In the genomic region with DNA sequence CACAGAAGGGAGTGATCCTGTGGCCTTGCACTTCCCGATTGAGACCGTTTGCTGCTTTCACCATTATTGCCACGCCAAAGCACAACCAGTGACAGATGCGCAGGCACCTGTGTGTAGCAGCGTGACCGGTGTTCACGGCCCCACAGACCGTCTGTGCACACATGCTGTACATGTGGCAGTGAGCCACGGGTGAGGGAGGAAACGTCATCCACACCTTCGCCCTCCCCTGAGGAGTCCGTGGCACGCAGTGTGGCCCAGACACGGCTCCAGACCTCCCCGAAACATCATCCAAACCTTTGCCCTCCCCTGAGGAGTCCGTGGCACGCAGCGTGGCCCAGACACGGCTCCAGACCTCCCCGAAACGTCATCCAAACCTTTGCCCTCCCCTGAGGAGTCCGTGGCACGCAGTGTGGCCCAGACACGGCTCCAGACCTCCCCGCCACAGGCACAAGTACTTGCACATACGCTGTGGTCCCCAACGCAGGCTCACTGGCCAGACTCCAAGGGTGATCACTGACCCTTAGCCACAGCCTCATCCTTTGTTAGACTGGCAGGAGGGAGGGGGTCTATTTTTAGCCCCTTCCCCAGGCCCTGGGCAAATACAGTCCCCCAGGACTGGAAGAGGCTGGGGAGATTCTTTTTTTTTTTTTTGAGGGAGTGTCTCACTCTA, we compare ENCODE assay signal across 1 cellular context.
TF ChIP-seq lines count a peak whose summit lies in the region.

No MANE protein-coding gene starts in this region.

TF ChIP-seq in H1, 55 proteins besides CTCF, POLR2A, EP300 and RAD21:
- no peak for TF ChIP-seq CBX5 (IDR thresholded peaks at IDR 0.05; ENCODE audit: low read depth, low read length)
- no peak for TF ChIP-seq SRF (IDR thresholded peaks at IDR 0.05; ENCODE audit: low read depth, low read length)
- no peak for TF ChIP-seq ATF2 (IDR thresholded peaks at IDR 0.05; ENCODE audit: low read length)
- no peak for TF ChIP-seq EZH2 (IDR thresholded peaks at IDR 0.05; ENCODE audit: low read depth, low read length, severe bottlenecking)
- no peak for TF ChIP-seq CREB1 (IDR thresholded peaks at IDR 0.05)
- TF ChIP-seq POU5F1 (IDR thresholded peaks at IDR 0.05; ENCODE audit: low read depth, low read length), result no peak
- TF ChIP-seq CEBPB (IDR thresholded peaks at IDR 0.05; ENCODE audit: low read depth, low read length), result no peak
